1 cellular context compared by ENCODE assay signal in genomic region chr10:4663162-4663992, GRCh38.
TF ChIP-seq lines count a peak whose summit lies in the region.

No MANE protein-coding gene starts in this region.

TF ChIP-seq in HepG2, 621 proteins besides CTCF, POLR2A, EP300 and RAD21 (continued from another document and continues in another):
- TF ChIP-seq ZNF572 (CRISPR knock-in tag; IDR thresholded peaks at IDR 0.05) (no peak), ZNF616 (CRISPR knock-in tag; IDR thresholded peaks at IDR 0.05; ENCODE audit: low read depth) (no peak), ZFP91 (CRISPR knock-in tag; IDR thresholded peaks at IDR 0.05; ENCODE audit: borderline replicate concordance) (no peak), HOXA5 (CRISPR knock-in tag; IDR thresholded peaks at IDR 0.05) (no peak), ZBTB42 (CRISPR knock-in tag; IDR thresholded peaks at IDR 0.05) (no peak), CCDC6 (CRISPR knock-in tag; IDR thresholded peaks at IDR 0.05) (no peak), PRPF4 (IDR thresholded peaks at IDR 0.05; ENCODE audit: low read depth, low read length, poor library complexity, severe bottlenecking) (no peak), SYNCRIP (IDR thresholded peaks at IDR 0.05; ENCODE audit: insufficient read depth, low read depth, low read length) (no peak), TCF7 (IDR thresholded peaks at IDR 0.05; ENCODE audit: low read depth) (no peak), ZNF644 (CRISPR knock-in tag; IDR thresholded peaks at IDR 0.05; ENCODE audit: low read depth) (peak; percentile 69; the same call in 1 of the 2 replicates), ZNF839 (CRISPR knock-in tag; IDR thresholded peaks at IDR 0.05; ENCODE audit: borderline replicate concordance) (no peak), ZHX1 (CRISPR knock-in tag; IDR thresholded peaks at IDR 0.05; ENCODE audit: low read depth) (no peak), ATAD3A (CRISPR knock-in tag; IDR thresholded peaks at IDR 0.05) (no peak), MZF1 (CRISPR knock-in tag; IDR thresholded peaks at IDR 0.05; ENCODE audit: borderline replicate concordance) (no peak), RFX3 (CRISPR knock-in tag; IDR thresholded peaks at IDR 0.05) (no peak), ZBTB8A (CRISPR knock-in tag; IDR thresholded peaks at IDR 0.05; ENCODE audit: borderline replicate concordance, low read depth) (no peak), KIAA2018 (CRISPR knock-in tag; IDR thresholded peaks at IDR 0.05; ENCODE audit: borderline replicate concordance) (no peak), SSRP1 (CRISPR knock-in tag; IDR thresholded peaks at IDR 0.05) (no peak), ZBTB44 (CRISPR knock-in tag; IDR thresholded peaks at IDR 0.05) (no peak), BHLHE40 (IDR thresholded peaks at IDR 0.05; ENCODE audit: low read length) (peak; percentile 71), JUN (CRISPR knock-in tag; IDR thresholded peaks at IDR 0.05) (peak; percentile 75; the same call in 1 of the 2 replicates), SALL2 (CRISPR knock-in tag; IDR thresholded peaks at IDR 0.05) (no peak), ZNF710 (CRISPR knock-in tag; IDR thresholded peaks at IDR 0.05; ENCODE audit: borderline replicate concordance) (no peak), BRD4 (CRISPR knock-in tag; IDR thresholded peaks at IDR 0.05) (no peak), MIER3 (CRISPR knock-in tag; IDR thresholded peaks at IDR 0.05; ENCODE audit: borderline replicate concordance) (0 out of 2 replicates have a peak, but pooled peaks have one; percentile 42), GATAD1 (CRISPR knock-in tag; IDR thresholded peaks at IDR 0.05) (0 out of 2 replicates have a peak, but pooled peaks have one; percentile 34), ZNF414 (CRISPR knock-in tag; IDR thresholded peaks at IDR 0.05) (no peak), ZNF20 (CRISPR knock-in tag; IDR thresholded peaks at IDR 0.05) (no peak), GPBP1L1 (CRISPR knock-in tag; IDR thresholded peaks at IDR 0.05) (no peak), NR0B2 (CRISPR knock-in tag; IDR thresholded peaks at IDR 0.05) (no peak), ZSCAN29 (CRISPR knock-in tag; conservative IDR thresholded peaks at IDR 0.05) (no peak), ZNF777 (CRISPR knock-in tag; IDR thresholded peaks at IDR 0.05) (no peak), MNT (IDR thresholded peaks at IDR 0.05) (peak; percentile 63), ZSCAN20 (CRISPR knock-in tag; IDR thresholded peaks at IDR 0.05; ENCODE audit: borderline replicate concordance) (no peak), SIN3B (IDR thresholded peaks at IDR 0.05; ENCODE audit: low read length) (no peak), RBM39 (IDR thresholded peaks at IDR 0.05; ENCODE audit: low read depth, low read length, poor library complexity, severe bottlenecking) (no peak), ZNF460 (CRISPR knock-in tag; IDR thresholded peaks at IDR 0.05; ENCODE audit: borderline replicate concordance) (no peak), MED1 (CRISPR knock-in tag; IDR thresholded peaks at IDR 0.05) (peak; percentile 33; the same call in 1 of the 2 replicates), THYN1 (CRISPR knock-in tag; IDR thresholded peaks at IDR 0.05; ENCODE audit: borderline replicate concordance, low read depth) (no peak), NKX3-1 (CRISPR knock-in tag; IDR thresholded peaks at IDR 0.05) (no peak), IRF2 (CRISPR knock-in tag; IDR thresholded peaks at IDR 0.05) (no peak)
